In genomic region chr11:110491577-110492352, GRCh38 we compare ENCODE assay signal across 18 cellular contexts.
DNase-seq lines count a peak whose midpoint lies in the region; ATAC-seq and TF ChIP-seq lines count a peak whose summit lies in the region.
"Had no signal": no experiment of that assay in that cellular context is flagged by ENCODE, and none has a peak within 500 bp of the region (broad histone marks: within the 10 kb centered on the region; RNA-seq: fewer than 3 reads in every experiment).

No MANE protein-coding gene starts in this region.

- H2AFZ ChIP-seq in mammary epithelial cell (ENCODE audit: low read depth, low read length) = no peak overlapping the region

- H4K5ac ChIP-seq in mesendoderm (ENCODE audit: low read length) = no peak overlapping the region

- dilution Hi-C loops in mammary epithelial cell (cut with HindIII; ENCODE audit: low sequenced_read_pairs) = no loop called here

- 50% methylated on average over 7 of the region's 7 CpGs for WGBS in mammary epithelial cell (ENCODE audit: low coverage, missing lambda C conversion rate)
- no CpG with 5 or more reads among the region's 7 CpGs for WGBS in mesendoderm (ENCODE audit: extremely low coverage, insufficient coverage, low lambda C conversion rate)
- 66 to 81% methylated on average over 7 of the region's 7 CpGs for WGBS in upper lobe of left lung, 2 donors

- H3K36me3 ChIP-seq in breast epithelium (no peaks in the 10 kb centered on the region), mammary epithelial cell (ENCODE audit: insufficient read depth, low read length) (no peaks in the 10 kb centered on the region), mesendoderm (ENCODE audit: control insufficient read depth, insufficient read depth, low read length) (no peaks in the 10 kb centered on the region), upper lobe of left lung (no peaks in the 10 kb centered on the region)
- H3K36me3 ChIP-seq: cardiac muscle cell had no signal

- no peak for TF ChIP-seq EP300 in upper lobe of left lung (IDR thresholded peaks at IDR 0.05)

- no peak for DNase-seq in breast epithelium (ENCODE audit: low spot score in 2 of 2)
- DNase-seq in mammary epithelial cell = no peak
- peak; percentile 50 for DNase-seq in SK-N-DZ (ENCODE audit: low spot score)
- DNase-seq in mesendoderm = peak; percentile 56
- DNase-seq in upper lobe of left lung = no peak
- no peak for DNase-seq in activated CD8-positive, alpha-beta T cell treated with anti-CD3 and anti-CD28 coated beads for 36 hours
- no peak for DNase-seq in glomerular visceral epithelial cell (ENCODE audit: extremely low spot score)
- DNase-seq: activated CD4-positive, alpha-beta T cell treated with anti-CD3 and anti-CD28 coated beads, Interleukin-2, amount 10 ng/mL, durations not matched to agents 7 days and 5 days; activated T-cell treated with anti-CD3 and anti-CD28 coated beads, Interleukin-2, amount 50 U/mL, for 1 hour; CD4-positive, alpha-beta memory T cell; NCI-H345; nephron progenitor cell; stimulated activated CD4-positive, alpha-beta T cell treated with anti-CD3 and anti-CD28 coated beads, Interleukin-1b, Interleukin-23, amount 100 ng/mL, for 48 hours had no signal

- intact Hi-C loops in breast epithelium (cut with DNase I; ENCODE audit: low total_unique reads) = no loop called here
- intact Hi-C loops in mammary epithelial cell (cut with micrococcal nuclease) = no loop called here
- intact Hi-C loops in activated CD8-positive, alpha-beta T cell treated with anti-CD3 and anti-CD28 coated beads for 36 hours (cut with micrococcal nuclease) = no loop called here

- H4K8ac ChIP-seq in mesendoderm (ENCODE audit: low read depth, low read length) = no peak overlapping the region

- no peak overlapping the region for H2BK120ac ChIP-seq in mesendoderm (ENCODE audit: low read depth, low read length)

- H3K9ac ChIP-seq in mammary epithelial cell (ENCODE audit: insufficient read depth, low read length) (no peak overlapping the region), mesendoderm (ENCODE audit: low read length) (no peak overlapping the region)

- TF ChIP-seq CTCF in breast epithelium (IDR thresholded peaks at IDR 0.05) (no peak), mammary epithelial cell (conservative IDR thresholded peaks at IDR 0.05 in 1 of 2, IDR thresholded peaks at IDR 0.05 in 1 of 2; ENCODE audit: extremely low read depth in 1 of 2, insufficient read depth in 1 of 2, low read depth in 1 of 2, low read length in 2 of 2) (no peak), upper lobe of left lung (IDR thresholded peaks at IDR 0.05) (no peak)
- TF ChIP-seq CTCF in activated CD8-positive, alpha-beta T cell treated with anti-CD3 and anti-CD28 coated beads for 36 hours (IDR thresholded peaks at IDR 0.05) = no peak

- H4K20me1 ChIP-seq in mammary epithelial cell (ENCODE audit: insufficient read depth, low read length) = no peaks in the 10 kb centered on the region

- H3K27ac ChIP-seq in breast epithelium = peak overlapping the region; percentile 52 to 68
- H3K27ac ChIP-seq in mammary epithelial cell (ENCODE audit: insufficient read depth, low read depth, low read length) = no peak overlapping the region
- no peak overlapping the region for H3K27ac ChIP-seq in mesendoderm (ENCODE audit: low read depth, low read length)
- H3K27ac ChIP-seq in upper lobe of left lung = no peak overlapping the region
- H3K27ac ChIP-seq: cardiac muscle cell had no signal

- BruUV-seq in mammary epithelial cell (replicated peaks; lab: Mats Ljungman, UMichigan) = no TSS peak

- H3K4me1 Mint-ChIP-seq in activated CD8-positive, alpha-beta T cell treated with anti-CD3 and anti-CD28 coated beads for 36 hours (ENCODE audit: low read depth) = no peaks in the 10 kb centered on the region
- H3K4me1 Mint-ChIP-seq: activated CD4-positive, alpha-beta T cell treated with anti-CD3 and anti-CD28 coated beads, Interleukin-2, amount 10 ng/mL, durations not matched to agents 7 days and 5 days; CD4-positive, alpha-beta memory T cell had no signal

- ATAC-seq in upper lobe of left lung (ENCODE audit: low FRiP score in 2 of 2) (peak; percentile 51 to 54), GM18909 (IDR thresholded peaks at IDR 0.05; ENCODE audit: poor library complexity, unreplicated experiment) (no peak)
- no peak for ATAC-seq in activated CD8-positive, alpha-beta T cell treated with anti-CD3 and anti-CD28 coated beads for 36 hours
- ATAC-seq: K562 had no signal

- H3K9me3 ChIP-seq in breast epithelium (no peaks in the 10 kb centered on the region), mammary epithelial cell (replicated peaks; ENCODE audit: insufficient read depth, low read length) (no peaks in the 10 kb centered on the region), upper lobe of left lung (no peaks in the 10 kb centered on the region)

- TF ChIP-seq POLR2A in breast epithelium (IDR thresholded peaks at IDR 0.05) (no peak), upper lobe of left lung (IDR thresholded peaks at IDR 0.05) (no peak)

- H3K56ac ChIP-seq in mesendoderm (ENCODE audit: low read length) = no peak overlapping the region

- no peak overlapping the region for H2BK5ac ChIP-seq in mesendoderm (ENCODE audit: low read length)

- H3K27ac Mint-ChIP-seq in activated CD8-positive, alpha-beta T cell treated with anti-CD3 and anti-CD28 coated beads for 36 hours = no peak overlapping the region
- H3K27ac Mint-ChIP-seq: activated CD4-positive, alpha-beta T cell treated with anti-CD3 and anti-CD28 coated beads, Interleukin-2, amount 10 ng/mL, durations not matched to agents 7 days and 5 days; activated naive CD4-positive, alpha-beta T cell treated with anti-CD3 and anti-CD28 coated beads, Interleukin-2, amount 50 U/mL, for 72 hours; CD4-positive, alpha-beta memory T cell; nephron progenitor cell had no signal

- H3K36me3 Mint-ChIP-seq in activated CD8-positive, alpha-beta T cell treated with anti-CD3 and anti-CD28 coated beads for 36 hours (ENCODE audit: low read depth) = no peaks in the 10 kb centered on the region
- H3K36me3 Mint-ChIP-seq: activated naive CD4-positive, alpha-beta T cell treated with anti-CD3 and anti-CD28 coated beads, Interleukin-2, amount 50 U/mL, for 72 hours had no signal

- no peak overlapping the region for H3K4me2 ChIP-seq in mammary epithelial cell (ENCODE audit: insufficient read depth, low read depth, low read length)
- H3K4me2 ChIP-seq in mesendoderm (ENCODE audit: low read length) = no peak overlapping the region

- in situ Hi-C loops in mammary epithelial cell (cut with MboI; ENCODE audit: low sequenced_read_pairs in 2 of 2) = no loop called here

- H3K79me2 ChIP-seq in mammary epithelial cell (ENCODE audit: insufficient read depth, low read length) = no peaks in the 10 kb centered on the region
- H3K79me2 ChIP-seq in mesendoderm (ENCODE audit: control insufficient read depth, insufficient read depth, low read length) = no peaks in the 10 kb centered on the region

- H3K4ac ChIP-seq in mesendoderm (ENCODE audit: low read depth, low read length) = no peak overlapping the region

- H3K4me1 ChIP-seq in breast epithelium (no peaks in the 10 kb centered on the region), mammary epithelial cell (ENCODE audit: insufficient read depth, low read length) (peaks cover 5% of the 10 kb centered on the region), mesendoderm (ENCODE audit: control insufficient read depth, low read depth, low read length) (peaks cover 4% of the 10 kb centered on the region), upper lobe of left lung (peaks cover 0 to under 1% (median 0%) of the 10 kb centered on the region in 4 donors)

- no peak overlapping the region for H2AK5ac ChIP-seq in mesendoderm (ENCODE audit: low read length)

- no peak overlapping the region for H2BK15ac ChIP-seq in mesendoderm (replicated peaks; ENCODE audit: low read depth)

- CTCF ChIA-PET in mammary epithelial cell (lab: Charles Lee; ENCODE audit: low non-redundant PET) = no interaction called here
- CTCF ChIA-PET in activated CD8-positive, alpha-beta T cell treated with anti-CD3 and anti-CD28 coated beads for 36 hours (lab: Charles Lee) = no interaction called here

- no peak overlapping the region for H3K18ac ChIP-seq in mesendoderm (ENCODE audit: low read length)

- POLR2A ChIA-PET in activated CD8-positive, alpha-beta T cell treated with anti-CD3 and anti-CD28 coated beads for 36 hours (lab: Charles Lee) = no interaction called here

- no peaks in the 10 kb centered on the region for H3K9me3 Mint-ChIP-seq in activated CD8-positive, alpha-beta T cell treated with anti-CD3 and anti-CD28 coated beads for 36 hours
- H3K9me3 Mint-ChIP-seq: activated CD4-positive, alpha-beta T cell treated with anti-CD3 and anti-CD28 coated beads, Interleukin-2, amount 10 ng/mL, durations not matched to agents 7 days and 5 days; activated naive CD4-positive, alpha-beta T cell treated with anti-CD3 and anti-CD28 coated beads, Interleukin-2, amount 50 U/mL, for 72 hours; nephron progenitor cell had no signal

- no peak overlapping the region for H3K23ac ChIP-seq in mesendoderm (ENCODE audit: low read length)

- no peaks in the 10 kb centered on the region for H3K27me3 ChIP-seq in breast epithelium
- H3K27me3 ChIP-seq in mammary epithelial cell (ENCODE audit: insufficient read depth, low read length) = no peaks in the 10 kb centered on the region
- H3K27me3 ChIP-seq in mesendoderm (ENCODE audit: insufficient read depth, low read length, poor library complexity) = no peaks in the 10 kb centered on the region
- H3K27me3 ChIP-seq in upper lobe of left lung = no peaks in the 10 kb centered on the region
- H3K27me3 ChIP-seq: cardiac muscle cell had no signal

- no peak overlapping the region for H3K4me3 Mint-ChIP-seq in activated CD8-positive, alpha-beta T cell treated with anti-CD3 and anti-CD28 coated beads for 36 hours
- H3K4me3 Mint-ChIP-seq: activated CD4-positive, alpha-beta T cell treated with anti-CD3 and anti-CD28 coated beads, Interleukin-2, amount 10 ng/mL, durations not matched to agents 7 days and 5 days; CD4-positive, alpha-beta memory T cell; nephron progenitor cell had no signal

- no peaks in the 10 kb centered on the region for H3K27me3 Mint-ChIP-seq in activated CD8-positive, alpha-beta T cell treated with anti-CD3 and anti-CD28 coated beads for 36 hours
- H3K27me3 Mint-ChIP-seq: CD4-positive, alpha-beta memory T cell had no signal

- H3K4me3 ChIP-seq in breast epithelium (no peak overlapping the region), mammary epithelial cell (replicated peaks in 1 of 3; ENCODE audit: insufficient read depth in 1 of 3, low read depth in 2 of 3, low read length in 3 of 3) (no peak overlapping the region), mesendoderm (ENCODE audit: low read length) (no peak overlapping the region), upper lobe of left lung (no peak overlapping the region)
- H3K4me3 ChIP-seq: cardiac muscle cell, K562, lung had no signal

- no peaks in the 10 kb centered on the region for H3K79me1 ChIP-seq in mesendoderm (ENCODE audit: low read length)

Comparison
In these comparisons a context has a peak if more than half of its experiments do, and no peak if none do; other contexts are left out.
1. H3K27ac ChIP-seq: peak in breast epithelium (2 of 2); none in mammary epithelial cell (single experiment), mesendoderm (single experiment) and upper lobe of left lung (0 of 4).
2. DNase-seq: peak in SK-N-DZ (single experiment) and mesendoderm (single experiment); none in breast epithelium (0 of 2), mammary epithelial cell (single experiment), upper lobe of left lung (0 of 2), activated CD8-positive, alpha-beta T cell treated with anti-CD3 and anti-CD28 coated beads for 36 hours (single experiment) and glomerular visceral epithelial cell (single experiment).
3. ATAC-seq: peak in upper lobe of left lung (2 of 2); none in activated CD8-positive, alpha-beta T cell treated with anti-CD3 and anti-CD28 coated beads for 36 hours (single experiment) and GM18909 (single experiment).